8 cellular contexts compared by ENCODE assay signal in genomic region chr21:45427331-45428271, GRCh38. TPM values are rescaled to one million over a fixed set of nuclear protein-coding genes. Genes with fewer than 3 reads are reported as not detected.
A peak's percentile ranks its signal among the peaks of the same experiment; 100 is the strongest.
DNase-seq lines count a peak whose midpoint lies in the region; ATAC-seq, FAIRE-seq and TF ChIP-seq lines count a peak whose summit lies in the region.

No MANE protein-coding gene starts in this region.

- no peak for FAIRE-seq in D721Med (lab: Jason Lieb, UNC)

- CTCF ChIA-PET in activated CD8-positive, alpha-beta memory T cell treated with anti-CD3 and anti-CD28 coated beads, Interleukin-2, amount 10 ng/mL, durations not matched to agents 7 days and 5 days (lab: Charles Lee): no interaction called here

- no peaks in the 10 kb centered on the region for H3K27me3 Mint-ChIP-seq in activated CD8-positive, alpha-beta memory T cell treated with anti-CD3 and anti-CD28 coated beads, Interleukin-2, amount 10 ng/mL, durations not matched to agents 7 days and 5 days

- no peaks in the 10 kb centered on the region for H3K9me3 Mint-ChIP-seq in activated CD8-positive, alpha-beta memory T cell treated with anti-CD3 and anti-CD28 coated beads, Interleukin-2, amount 10 ng/mL, durations not matched to agents 7 days and 5 days (ENCODE audit: low read depth)

- no peak for TF ChIP-seq POLR2A in ovary (IDR thresholded peaks at IDR 0.05)

- H3K4me3 ChIP-seq in SJSA1: no peak overlapping the region
- H3K4me3 ChIP-seq in fibroblast of villous mesenchyme (ENCODE audit: low read depth, low read length): no peak overlapping the region
- H3K4me3 ChIP-seq in ovary: no peak overlapping the region

- TF ChIP-seq CTCF in fibroblast of villous mesenchyme (IDR thresholded peaks at IDR 0.05; ENCODE audit: insufficient read depth, low read depth, low read length) (no peak), ovary (IDR thresholded peaks at IDR 0.05) (no peak), D721Med (IDR thresholded peaks at IDR 0.05; ENCODE audit: insufficient read depth, missing control alignments) (no peak)

- ATAC-seq in activated CD8-positive, alpha-beta memory T cell treated with anti-CD3 and anti-CD28 coated beads, Interleukin-2, amount 10 ng/mL, durations not matched to agents 7 days and 5 days: no peak
- no peak for ATAC-seq in GM21717 (IDR thresholded peaks at IDR 0.05; ENCODE audit: unreplicated experiment)

- H3K4me1 ChIP-seq in SJSA1 (replicated peaks) (peaks cover 23% of the 10 kb centered on the region), ovary (ENCODE audit: insufficient read depth) (peaks cover 30% of the 10 kb centered on the region)

- no peak overlapping the region for H3K27ac Mint-ChIP-seq in activated CD8-positive, alpha-beta memory T cell treated with anti-CD3 and anti-CD28 coated beads, Interleukin-2, amount 10 ng/mL, durations not matched to agents 7 days and 5 days

- peak overlapping the region; percentile 38 for H3K27ac ChIP-seq in SJSA1
- H3K27ac ChIP-seq in ovary: peak overlapping the region; percentile 37 to 44

- WGBS in ovary, 3 donors: 57 to 63% (median 61%) methylated on average over 35 to 45 of the region's 45 CpGs

- no peaks in the 10 kb centered on the region for H3K36me3 Mint-ChIP-seq in activated CD8-positive, alpha-beta memory T cell treated with anti-CD3 and anti-CD28 coated beads, Interleukin-2, amount 10 ng/mL, durations not matched to agents 7 days and 5 days

- H3K4me3 Mint-ChIP-seq in activated CD8-positive, alpha-beta memory T cell treated with anti-CD3 and anti-CD28 coated beads, Interleukin-2, amount 10 ng/mL, durations not matched to agents 7 days and 5 days: no peak overlapping the region

- no peaks in the 10 kb centered on the region for H3K4me1 Mint-ChIP-seq in activated CD8-positive, alpha-beta memory T cell treated with anti-CD3 and anti-CD28 coated beads, Interleukin-2, amount 10 ng/mL, durations not matched to agents 7 days and 5 days

- H3K27me3 ChIP-seq in SJSA1 (replicated peaks): no peaks in the 10 kb centered on the region
- no peaks in the 10 kb centered on the region for H3K27me3 ChIP-seq in ovary

- H3K9me3 ChIP-seq in SJSA1 (replicated peaks) (no peaks in the 10 kb centered on the region), ovary (no peaks in the 10 kb centered on the region)

- no peak for TF ChIP-seq EP300 in ovary (IDR thresholded peaks at IDR 0.05)

- H3K36me3 ChIP-seq in SJSA1: 0 out of 2 replicates have a peak, but pooled peaks cover 3% of the 10 kb centered on the region
- H3K36me3 ChIP-seq in ovary: no peaks in the 10 kb centered on the region

- intact Hi-C loops in ovary (cut with DNase I): loop anchor here in 1 of 4 donors (5.0 kb wide), 1 partner anchor 120 kb away; no protein-coding TSS in a partner anchor

- peak; percentile 97 for DNase-seq in Daoy (ENCODE audit: low read depth)
- DNase-seq in SJSA1 (ENCODE audit: low read depth in 1 of 2, low spot score in 2 of 2): peak; percentile 80 to 97
- peak; percentile 96 for DNase-seq in fibroblast of villous mesenchyme (ENCODE audit: low read depth)
- peak; percentile 77 to 90 (median 87) for DNase-seq in ovary
- DNase-seq in NCI-H1092 treated with DMSO at 0.1 percent for 48 hours (lab: John Stamatoyannopoulos, UW): no peak
- DNase-seq in activated CD8-positive, alpha-beta memory T cell treated with anti-CD3 and anti-CD28 coated beads, Interleukin-2, amount 10 ng/mL, durations not matched to agents 7 days and 5 days: no peak
- DNase-seq in D721Med (ENCODE audit: insufficient read length, low spot score): no peak

RNA-seq across cellular contexts. Expression of gene COL18A1, which starts 22.6 kb away (rescaled TPM):
- total RNA-seq in Daoy (2014; rRNA removed; shearing (Covaris generic)): 29.5 and 38.9 TPM in 2 replicates
- 55.9 TPM in 2 replicates for total RNA-seq in SJSA1 (2014; rRNA removed; shearing (Covaris generic))
- total RNA-seq in fibroblast of villous mesenchyme (33.7 and 45.1 TPM in 2 replicates), ovary (100 to 1,000 TPM; 141 to 353 (median 270) TPM)
- polyA plus RNA-seq in ovary: 100 to 1,000 TPM in 1 of 2 donors, 10 to 100 TPM in 1; 11.1 to 201 TPM
- total RNA-seq in activated CD8-positive, alpha-beta memory T cell treated with anti-CD3 and anti-CD28 coated beads, Interleukin-2, amount 10 ng/mL, durations not matched to agents 7 days and 5 days: 1 to 10 TPM; 5.2 to 7.3 TPM

Comparison
In these comparisons a context has a peak if more than half of its experiments do, and no peak if none do; other contexts are left out.
1. DNase-seq: peak in Daoy (single experiment), SJSA1 (2 of 2), fibroblast of villous mesenchyme (single experiment) and ovary (5 of 5); none in NCI-H1092 treated with DMSO at 0.1 percent for 48 hours (single experiment), activated CD8-positive, alpha-beta memory T cell treated with anti-CD3 and anti-CD28 coated beads, Interleukin-2, amount 10 ng/mL, durations not matched to agents 7 days and 5 days (single experiment) and D721Med (single experiment).